In the genomic region with DNA sequence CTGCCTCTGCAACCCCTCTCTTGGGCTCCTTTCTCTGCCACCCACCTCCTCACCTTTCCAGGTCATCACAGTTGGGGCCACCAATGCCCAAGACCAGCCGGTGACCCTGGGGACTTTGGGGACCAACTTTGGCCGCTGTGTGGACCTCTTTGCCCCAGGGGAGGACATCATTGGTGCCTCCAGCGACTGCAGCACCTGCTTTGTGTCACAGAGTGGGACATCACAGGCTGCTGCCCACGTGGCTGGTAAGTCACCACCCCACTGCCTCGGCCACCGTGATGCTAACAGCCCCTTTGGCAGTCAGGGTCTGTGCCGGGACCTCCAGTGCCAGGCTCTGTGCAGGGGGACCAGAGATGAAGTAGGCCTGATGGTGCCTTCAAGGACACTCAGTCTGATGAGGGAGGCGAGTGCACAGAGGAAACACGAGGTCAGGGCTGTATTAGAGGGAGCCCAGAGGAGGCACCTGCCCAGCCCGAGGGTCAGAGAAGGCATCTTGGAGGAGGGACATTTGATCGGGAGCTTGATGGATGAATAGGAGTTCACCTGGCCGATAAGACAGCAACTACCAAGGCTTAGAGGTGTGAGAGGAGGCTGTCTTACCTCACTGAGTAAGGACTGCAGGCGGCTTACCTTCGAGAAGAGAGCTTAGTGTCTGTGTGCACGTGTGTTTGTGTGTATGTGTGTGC, we compare ENCODE assay signal across 27 cellular contexts. TPM values are rescaled to one million over a fixed set of nuclear protein-coding genes. Genes with fewer than 3 reads are reported as not detected.
DNase-seq lines count a peak whose midpoint lies in the region; TF ChIP-seq lines count a peak whose summit lies in the region.
"Had no signal": no experiment of that assay in that cellular context is flagged by ENCODE, and none has a peak within 500 bp of the region (broad histone marks: within the 10 kb centered on the region; RNA-seq: fewer than 3 reads in every experiment).

No MANE protein-coding gene starts in this region.

- peak overlapping the region; percentile 46 for H3K23ac ChIP-seq in neuronal stem cell (ENCODE audit: low read depth, low read length, poor library complexity)

- H2BK5ac ChIP-seq in neuronal stem cell (ENCODE audit: low read length): no peak overlapping the region

- no peaks in the 10 kb centered on the region for H3K9me3 Mint-ChIP-seq in activated CD4-positive, alpha-beta memory T cell treated with anti-CD3 and anti-CD28 coated beads, Interleukin-2, amount 10 ng/mL, durations not matched to agents 7 days and 5 days
- H3K9me3 Mint-ChIP-seq: CD8-positive, alpha-beta T cell; IgD-negative memory B cell had no signal

- no peaks in the 10 kb centered on the region for H3K27me3 ChIP-seq in neuronal stem cell (ENCODE audit: control insufficient read depth in 3 of 3, insufficient read depth in 3 of 3, low read depth in 1 of 3, low read length in 3 of 3)
- H3K27me3 ChIP-seq: Peyer's patch, SJSA1 had no signal

- H3K4me1 ChIP-seq in neuronal stem cell (ENCODE audit: control insufficient read depth in 2 of 2, insufficient read depth in 1 of 2, low read depth in 1 of 2, low read length in 2 of 2): no peaks in the 10 kb centered on the region
- H3K4me1 ChIP-seq: HAP-1, Peyer's patch, SJSA1 had no signal

- no peak overlapping the region for H4K91ac ChIP-seq in neuronal stem cell (ENCODE audit: low read depth, low read length, poor library complexity)

- POLR2A ChIA-PET in activated CD4-positive, alpha-beta memory T cell treated with anti-CD3 and anti-CD28 coated beads, Interleukin-2, amount 10 ng/mL, durations not matched to agents 7 days and 5 days (lab: Charles Lee): no interaction called here

- H3K18ac ChIP-seq in neuronal stem cell (ENCODE audit: low read length): no peak overlapping the region

- H3K9me3 ChIP-seq in neuronal stem cell (replicated peaks in 1 of 2; ENCODE audit: control insufficient read depth in 2 of 2, insufficient read depth in 1 of 2, low read depth in 1 of 2, low read length in 2 of 2): no peaks in the 10 kb centered on the region
- H3K9me3 ChIP-seq: HAP-1, Peyer's patch, SJSA1 had no signal

- H3K9ac ChIP-seq in neuronal stem cell (ENCODE audit: low read depth, low read length, poor library complexity): no peak overlapping the region
- H3K9ac ChIP-seq: GM23248 had no signal

- H3K4me3 Mint-ChIP-seq in activated CD4-positive, alpha-beta memory T cell treated with anti-CD3 and anti-CD28 coated beads, Interleukin-2, amount 10 ng/mL, durations not matched to agents 7 days and 5 days: no peak overlapping the region
- H3K4me3 Mint-ChIP-seq: CD8-positive, alpha-beta T cell; IgD-negative memory B cell had no signal

- no peak overlapping the region for H3K4me3 ChIP-seq in coronary artery
- H3K4me3 ChIP-seq in neuronal stem cell (ENCODE audit: low read length in 2 of 2): no peak overlapping the region
- H3K4me3 ChIP-seq: GM12878, GM23248, HAP-1, Peyer's patch, SJSA1 had no signal

- no peak overlapping the region for H3K4ac ChIP-seq in neuronal stem cell (ENCODE audit: low read length)

- H3K36me3 Mint-ChIP-seq in activated CD4-positive, alpha-beta memory T cell treated with anti-CD3 and anti-CD28 coated beads, Interleukin-2, amount 10 ng/mL, durations not matched to agents 7 days and 5 days (ENCODE audit: low read depth): no peaks in the 10 kb centered on the region
- H3K36me3 Mint-ChIP-seq: CD8-positive, alpha-beta T cell; IgD-negative memory B cell had no signal

- H3K14ac ChIP-seq in neuronal stem cell (ENCODE audit: low read length): no peak overlapping the region

- H2BK15ac ChIP-seq in neuronal stem cell (ENCODE audit: low read length): no peak overlapping the region

- H4K8ac ChIP-seq in neuronal stem cell (ENCODE audit: low read depth, low read length): no peak overlapping the region

- WGBS in neuronal stem cell (ENCODE audit: extremely low coverage in 2 of 2, insufficient read length in 2 of 2, insufficient replicate concordance in 1 of 2), 2 donors: no CpG with 5 or more reads among the region's 15 CpGs

- H3K4me1 Mint-ChIP-seq in activated CD4-positive, alpha-beta memory T cell treated with anti-CD3 and anti-CD28 coated beads, Interleukin-2, amount 10 ng/mL, durations not matched to agents 7 days and 5 days: peaks cover 2% of the 10 kb centered on the region
- H3K4me1 Mint-ChIP-seq: IgD-negative memory B cell had no signal

- no peak overlapping the region for H2AFZ ChIP-seq in neuronal stem cell (ENCODE audit: low read length)
- H2AFZ ChIP-seq: GM23248 had no signal

- no peak overlapping the region for H2AK5ac ChIP-seq in neuronal stem cell (ENCODE audit: low read depth, low read length)

- no peak overlapping the region for H3K4me2 ChIP-seq in neuronal stem cell (ENCODE audit: insufficient read depth, low read length, poor library complexity, severe bottlenecking)

- no peaks in the 10 kb centered on the region for H3K79me1 ChIP-seq in neuronal stem cell (ENCODE audit: low read depth, low read length)

- CTCF ChIA-PET in activated CD4-positive, alpha-beta memory T cell treated with anti-CD3 and anti-CD28 coated beads, Interleukin-2, amount 10 ng/mL, durations not matched to agents 7 days and 5 days (lab: Charles Lee): no interaction called here

- H2BK12ac ChIP-seq in neuronal stem cell (ENCODE audit: low read length): no peak overlapping the region

- TF ChIP-seq CTCF in coronary artery (IDR thresholded peaks at IDR 0.05): no peak

- peaks cover 0 to 7% of the 10 kb centered on the region in 2 donors for H3K36me3 ChIP-seq in neuronal stem cell (replicated peaks in 1 of 2; ENCODE audit: control insufficient read depth in 2 of 2, insufficient read depth in 2 of 2, low read length in 2 of 2)
- H3K36me3 ChIP-seq: HAP-1, SJSA1 had no signal

- H3K27ac ChIP-seq in coronary artery (no peak overlapping the region), neuronal stem cell (replicated peaks; ENCODE audit: low read length) (no peak overlapping the region)
- H3K27ac ChIP-seq: GM23248, Peyer's patch, SJSA1 had no signal

- no peaks in the 10 kb centered on the region for H3K27me3 Mint-ChIP-seq in activated CD4-positive, alpha-beta memory T cell treated with anti-CD3 and anti-CD28 coated beads, Interleukin-2, amount 10 ng/mL, durations not matched to agents 7 days and 5 days
- H3K27me3 Mint-ChIP-seq: IgD-negative memory B cell had no signal

- H2BK120ac ChIP-seq in neuronal stem cell (ENCODE audit: low read depth, low read length): no peak overlapping the region

- peak; percentile 20 for DNase-seq in activated CD4-positive, CD25-positive, alpha-beta regulatory T cell treated with anti-CD3 and anti-CD28 coated beads, Interleukin-2, amount 50 U/mL, for 72 hours
- DNase-seq in activated CD4-positive, CD25-positive, alpha-beta regulatory T cell (lab: John Stamatoyannopoulos, UW): no peak
- peak; percentile 47 for DNase-seq in coronary artery (ENCODE audit: low spot score)
- no peak for DNase-seq in neuronal stem cell (ENCODE audit: low spot score)
- no peak for DNase-seq in midbrain (lab: John Stamatoyannopoulos, UW)
- no peak for DNase-seq in putamen (ENCODE audit: low spot score)
- no peak for DNase-seq in activated CD4-positive, alpha-beta memory T cell treated with anti-CD3 and anti-CD28 coated beads, Interleukin-2, amount 10 ng/mL, durations not matched to agents 7 days and 5 days
- DNase-seq: 8988T; AML-193; C1 segment of cervical spinal cord; CD8-positive, alpha-beta T cell; DND-41; GM23248; Karpas-422; MV-4-11; NCI-H1105 treated with DMSO at 0.1 percent for 48 hours; NCI-H1694; NCI-H2081 treated with DMSO at 0.1 percent for 48 hours; NCI-H2171 treated with DMSO at 0.1 percent for 48 hours; NCI-H524 treated with DMSO at 0.1 percent for 48 hours; Peyer's patch had no signal

- H3K27ac Mint-ChIP-seq in activated CD4-positive, alpha-beta memory T cell treated with anti-CD3 and anti-CD28 coated beads, Interleukin-2, amount 10 ng/mL, durations not matched to agents 7 days and 5 days: no peak overlapping the region
- H3K27ac Mint-ChIP-seq: CD8-positive, alpha-beta T cell; IgD-negative memory B cell had no signal

RNA-seq across cellular contexts. Expression of gene PCSK9, which starts 18.1 kb away (rescaled TPM):
- 17.1 TPM for polyA plus RNA-seq in neuronal stem cell (2013, experiment 1 of 2)
- polyA plus RNA-seq in neuronal stem cell (2013, experiment 2 of 2): 16.2 TPM
- total RNA-seq in activated CD4-positive, alpha-beta memory T cell treated with anti-CD3 and anti-CD28 coated beads, Interleukin-2, amount 10 ng/mL, durations not matched to agents 7 days and 5 days: under 1 TPM; 0.05 to 0.18 TPM
- total RNA-seq: CD8-positive, alpha-beta T cell; Right ventricle myocardium inferior had no signal
- polyA plus RNA-seq: IgD-negative memory B cell had no signal

RNA-seq across cellular contexts. Expression of gene BSND, which starts 58.7 kb away (rescaled TPM):
- not detected for polyA plus RNA-seq in neuronal stem cell (2013, experiment 1 of 2)
- 0.01 TPM for polyA plus RNA-seq in neuronal stem cell (2013, experiment 2 of 2)
- under 1 TPM; 0.08 to 0.13 TPM for total RNA-seq in activated CD4-positive, alpha-beta memory T cell treated with anti-CD3 and anti-CD28 coated beads, Interleukin-2, amount 10 ng/mL, durations not matched to agents 7 days and 5 days
- total RNA-seq: CD8-positive, alpha-beta T cell; GM12878; GM23248; M059J; Peyer's patch; Right ventricle myocardium inferior; SJSA1 had no signal
- polyA plus RNA-seq: GM12878, GM23248, IgD-negative memory B cell had no signal

Comparison
In these comparisons a context has a peak if more than half of its experiments do, and no peak if none do; other contexts are left out.
1. DNase-seq: peak in activated CD4-positive, CD25-positive, alpha-beta regulatory T cell treated with anti-CD3 and anti-CD28 coated beads, Interleukin-2, amount 50 U/mL, for 72 hours (single experiment) and coronary artery (single experiment); none in activated CD4-positive, CD25-positive, alpha-beta regulatory T cell (0 of 4), neuronal stem cell (single experiment), midbrain (single experiment), putamen (single experiment) and activated CD4-positive, alpha-beta memory T cell treated with anti-CD3 and anti-CD28 coated beads, Interleukin-2, amount 10 ng/mL, durations not matched to agents 7 days and 5 days (single experiment).